In genomic region chr7:46970486-46970885, GRCh38 we compare ENCODE assay signal across 23 cellular contexts.
"Had no signal": no experiment of that assay in that cellular context is flagged by ENCODE, and none has a peak within 500 bp of the region (broad histone marks: within the 10 kb centered on the region; RNA-seq: fewer than 3 reads in every experiment).

No MANE protein-coding gene starts in this region.

- H3K36me3 ChIP-seq: spleen, tibial nerve had no signal

- H3K4me3 Mint-ChIP-seq: activated CD4-positive, alpha-beta memory T cell treated with anti-CD3 and anti-CD28 coated beads, Interleukin-2, amount 10 ng/mL, durations not matched to agents 7 days and 5 days; activated CD4-positive, alpha-beta T cell treated with anti-CD3 and anti-CD28 coated beads, Interleukin-2, amount 10 ng/mL, durations not matched to agents 24 days and 14 days; activated naive CD4-positive, alpha-beta T cell treated with anti-CD3 and anti-CD28 coated beads, Interleukin-2, amount 50 U/mL, for 24 hours; activated naive CD8-positive, alpha-beta T cell treated with anti-CD3 and anti-CD28 coated beads, Interleukin-2, amount 50 U/mL, for 24 hours; activated T-cell treated with anti-CD3 and anti-CD28 coated beads, Interleukin-2, amount 50 U/mL, for 4 hours; activated T-helper 17 cell treated with anti-CD3 and anti-CD28 coated beads, Interleukin-2, amount 50 U/mL, for 72 hours; mesothelial cell of epicardium; naive thymus-derived CD8-positive, alpha-beta T cell; neural crest cell; T-helper 1 cell treated with Interleukin-12 subunit alpha and Interleukin-12 subunit beta and Interleukin-4 antibody, amounts not matched to agents 30 μg/mL and 1 μg/mL, for 36 hours had no signal

- H3K4me1 ChIP-seq: body of pancreas, spleen, tibial nerve had no signal

- H3K27me3 Mint-ChIP-seq: activated CD4-positive, alpha-beta memory T cell treated with anti-CD3 and anti-CD28 coated beads, Interleukin-2, amount 10 ng/mL, durations not matched to agents 7 days and 5 days; activated CD4-positive, alpha-beta T cell treated with anti-CD3 and anti-CD28 coated beads, Interleukin-2, amount 10 ng/mL, durations not matched to agents 24 days and 14 days; activated naive CD4-positive, alpha-beta T cell treated with anti-CD3 and anti-CD28 coated beads, Interleukin-2, amount 50 U/mL, for 24 hours; activated naive CD8-positive, alpha-beta T cell treated with anti-CD3 and anti-CD28 coated beads, Interleukin-2, amount 50 U/mL, for 24 hours; activated T-helper 17 cell treated with anti-CD3 and anti-CD28 coated beads, Interleukin-2, amount 50 U/mL, for 72 hours; naive thymus-derived CD8-positive, alpha-beta T cell had no signal

- H3K4me3 ChIP-seq: body of pancreas, coronary artery, spleen, tibial nerve had no signal

- H3K4me1 Mint-ChIP-seq: activated CD4-positive, alpha-beta memory T cell treated with anti-CD3 and anti-CD28 coated beads, Interleukin-2, amount 10 ng/mL, durations not matched to agents 7 days and 5 days; activated CD4-positive, alpha-beta T cell treated with anti-CD3 and anti-CD28 coated beads, Interleukin-2, amount 10 ng/mL, durations not matched to agents 24 days and 14 days; activated naive CD4-positive, alpha-beta T cell treated with anti-CD3 and anti-CD28 coated beads, Interleukin-2, amount 50 U/mL, for 24 hours; activated naive CD8-positive, alpha-beta T cell treated with anti-CD3 and anti-CD28 coated beads, Interleukin-2, amount 50 U/mL, for 24 hours; activated T-helper 17 cell treated with anti-CD3 and anti-CD28 coated beads, Interleukin-2, amount 50 U/mL, for 72 hours; naive thymus-derived CD8-positive, alpha-beta T cell; neural crest cell had no signal

- H3K9me3 Mint-ChIP-seq: activated CD4-positive, alpha-beta T cell treated with anti-CD3 and anti-CD28 coated beads, Interleukin-2, amount 10 ng/mL, durations not matched to agents 24 days and 14 days had no signal

- H3K27ac Mint-ChIP-seq: activated CD4-positive, alpha-beta memory T cell treated with anti-CD3 and anti-CD28 coated beads, Interleukin-2, amount 10 ng/mL, durations not matched to agents 7 days and 5 days; activated CD4-positive, alpha-beta T cell treated with anti-CD3 and anti-CD28 coated beads, Interleukin-2, amount 10 ng/mL, durations not matched to agents 24 days and 14 days; activated naive CD4-positive, alpha-beta T cell treated with anti-CD3 and anti-CD28 coated beads, Interleukin-2, amount 50 U/mL, for 24 hours; activated naive CD8-positive, alpha-beta T cell treated with anti-CD3 and anti-CD28 coated beads, Interleukin-2, amount 50 U/mL, for 24 hours; activated T-helper 17 cell treated with anti-CD3 and anti-CD28 coated beads, Interleukin-2, amount 50 U/mL, for 72 hours; mesothelial cell of epicardium; naive thymus-derived CD8-positive, alpha-beta T cell; T-helper 1 cell treated with Interleukin-12 subunit alpha and Interleukin-12 subunit beta and Interleukin-4 antibody, amounts not matched to agents 30 μg/mL and 1 μg/mL, for 36 hours had no signal

- DNase-seq: activated CD4-positive, alpha-beta memory T cell treated with anti-CD3 and anti-CD28 coated beads, Interleukin-2, amount 10 ng/mL, durations not matched to agents 7 days and 5 days; activated CD4-positive, alpha-beta T cell treated with anti-CD3 and anti-CD28 coated beads, Interleukin-2, amount 10 ng/mL, durations not matched to agents 24 days and 14 days; activated CD4-positive, CD25-positive, alpha-beta regulatory T cell treated with anti-CD3 and anti-CD28 coated beads, Interleukin-2, amount 50 U/mL, for 72 hours; activated CD8-positive, alpha-beta memory T cell treated with anti-CD3 and anti-CD28 coated beads, Interleukin-2, amount 50 U/mL, for 48 hours; activated gamma-delta T cell treated with Interleukin-2 at 50 U/mL for 16 hours; activated naive CD8-positive, alpha-beta T cell treated with anti-CD3 and anti-CD28 coated beads, Interleukin-2, amount 50 U/mL, for 24 hours; activated T-cell treated with anti-CD3 and anti-CD28 coated beads, Interleukin-2, amount 50 U/mL, for 4 hours; effector memory CD4-positive, alpha-beta T cell; glutamatergic neuron; naive thymus-derived CD8-positive, alpha-beta T cell; right cardiac atrium; spleen; stimulated activated naive CD4-positive, alpha-beta T cell; T1000 had no signal

- H3K9me3 ChIP-seq: body of pancreas had no signal

- H3K27me3 ChIP-seq: body of pancreas, dorsolateral prefrontal cortex, spleen, tibial nerve had no signal

- H3K36me3 Mint-ChIP-seq: activated naive CD4-positive, alpha-beta T cell treated with anti-CD3 and anti-CD28 coated beads, Interleukin-2, amount 50 U/mL, for 24 hours had no signal

- H3K27ac ChIP-seq: coronary artery, dorsolateral prefrontal cortex, spleen, tibial nerve had no signal
